Comparison of ENCODE assay signal across 8 cellular contexts in genomic region chr9:125262217-125262991, GRCh38. TPM values are rescaled to one million over a fixed set of nuclear protein-coding genes. Genes with fewer than 3 reads are reported as not detected.
DNase-seq lines count a peak whose midpoint lies in the region; ATAC-seq, FAIRE-seq and TF ChIP-seq lines count a peak whose summit lies in the region.

No MANE protein-coding gene starts in this region.

- H3K27me3 ChIP-seq in PC-3 (ENCODE audit: low read length): no peaks in the 10 kb centered on the region
- no peaks in the 10 kb centered on the region for H3K27me3 ChIP-seq in H1 (replicated peaks in 1 of 4; ENCODE audit: control insufficient read depth in 3 of 4, extremely low read depth in 1 of 4, insufficient read depth in 3 of 4, low read length in 3 of 4)

- H3K9me3 Mint-ChIP-seq in activated CD4-positive, alpha-beta T cell treated with anti-CD3 and anti-CD28 coated beads, Interleukin-2, amount 10 ng/mL, durations not matched to agents 7 days and 5 days: no peaks in the 10 kb centered on the region
- no peaks in the 10 kb centered on the region for H3K9me3 Mint-ChIP-seq in nephron

- intact Hi-C loops in PC-3 (cut with micrococcal nuclease): loop anchor here (5.0 kb wide), 1 partner anchor 35 kb away; no protein-coding TSS in a partner anchor

- no peak overlapping the region for H2BK15ac ChIP-seq in H1 (ENCODE audit: low read length)

- H3K23ac ChIP-seq in H1 (ENCODE audit: insufficient read length): no peak overlapping the region

- 0 out of 2 replicates have a peak, but pooled peaks cover 4% of the 10 kb centered on the region for H3K36me3 ChIP-seq in PC-3 (ENCODE audit: low read depth, low read length)
- H3K36me3 ChIP-seq in H1 (ENCODE audit: control insufficient read depth in 2 of 4, insufficient read depth in 4 of 4, low read length in 3 of 4): peaks cover 0 to 7% (median 0%) of the 10 kb centered on the region in 4 experiments; a peak in 1 of 8 replicates

- H4K8ac ChIP-seq in H1 (ENCODE audit: extremely low read depth, insufficient read depth, low read length): no peak overlapping the region

- H3K4me2 ChIP-seq in PC-3 (ENCODE audit: low read length): peak overlapping the region; percentile 91
- H3K4me2 ChIP-seq in H1 (ENCODE audit: insufficient read depth in 1 of 2, low read depth in 2 of 2, low read length in 2 of 2): peak overlapping the region; percentile 68 to 76

- no peaks in the 10 kb centered on the region for H3K9me2 ChIP-seq in PC-3 (replicated peaks; ENCODE audit: low read length)

- H3K4ac ChIP-seq in H1 (replicated peaks; ENCODE audit: insufficient read length, low read depth, low read length): no peak overlapping the region

- peak; percentile 18 for DNase-seq in activated CD4-positive, alpha-beta T cell treated with anti-CD3 and anti-CD28 coated beads, Interleukin-2, amount 10 ng/mL, durations not matched to agents 7 days and 5 days
- DNase-seq in activated CD4-positive, alpha-beta T cell treated with anti-CD3 and anti-CD28 coated beads, Interleukin-2, amount 50 U/mL, for 1 hour: no peak
- DNase-seq in PC-3 (peak; percentile 6), H1 (ENCODE audit: low read depth in 1 of 2, low spot score in 2 of 2) (no peak), NCI-H1417 treated with DMSO at 0.1 percent for 48 hours (lab: John Stamatoyannopoulos, UW) (no peak), GM13977 (ENCODE audit: low spot score) (no peak)

- H2AK5ac ChIP-seq in H1 (ENCODE audit: low read depth, low read length): no peak overlapping the region

- no peak overlapping the region for H3K27ac ChIP-seq in PC-3 (ENCODE audit: low read length)
- no peak overlapping the region for H3K27ac ChIP-seq in H1 (ENCODE audit: low read depth, low read length)

- H3K79me2 ChIP-seq in PC-3 (ENCODE audit: low read length) (peaks cover 50% of the 10 kb centered on the region), H1 (ENCODE audit: control insufficient read depth in 1 of 2, insufficient read depth in 2 of 2, low read length in 2 of 2) (peaks cover 0 to 38% of the 10 kb centered on the region in 2 experiments; a peak in 2 of 4 replicates)

- H3F3A ChIP-seq in PC-3 (ENCODE audit: low read length, unreplicated experiment): no peaks in the 10 kb centered on the region

- CTCF ChIA-PET in activated CD4-positive, alpha-beta T cell treated with anti-CD3 and anti-CD28 coated beads, Interleukin-2, amount 10 ng/mL, durations not matched to agents 7 days and 5 days (lab: Charles Lee): interaction anchor here (0.6 to 2.1 kb wide), 7 partner anchors 18 to 116 kb away, joined by 3 to 14 read pairs (median 4); partner anchors contain the start of gene HSPA5
- CTCF ChIA-PET in PC-3 (lab: Charles Lee): no interaction called here
- CTCF ChIA-PET in H1 (lab: Charles Lee; ENCODE audit: partially characterized antibody): interaction anchor here (0.9 kb wide), 1 partner anchor 99 kb away, joined by 3 read pairs; no protein-coding TSS in a partner anchor

- H2BK20ac ChIP-seq in H1 (ENCODE audit: low read length): no peak overlapping the region

- no peaks in the 10 kb centered on the region for H3K9me3 ChIP-seq in PC-3 (ENCODE audit: low read length)
- H3K9me3 ChIP-seq in H1 (ENCODE audit: insufficient read depth in 2 of 2, low read depth in 1 of 2, low read length in 1 of 2): no peaks in the 10 kb centered on the region

- peaks cover 4% of the 10 kb centered on the region; the same call in 1 of the 2 replicates for H3K79me1 ChIP-seq in H1 (ENCODE audit: low read depth, low read length)

- peak overlapping the region; percentile 71; the same call in 1 of the 2 replicates for H3K18ac ChIP-seq in H1 (ENCODE audit: extremely low read depth, low read length)

- no peak overlapping the region for H2BK120ac ChIP-seq in H1 (replicated peaks; ENCODE audit: low read depth, low read length)

- H4K20me1 ChIP-seq in PC-3 (ENCODE audit: low read length) (0 out of 2 replicates have a peak, but pooled peaks cover 4% of the 10 kb centered on the region), H1 (replicated peaks in 1 of 2; ENCODE audit: control insufficient read depth in 1 of 2, insufficient read depth in 2 of 2, low read length in 2 of 2) (no peaks in the 10 kb centered on the region)

- H3K4me3 Mint-ChIP-seq in activated CD4-positive, alpha-beta T cell treated with anti-CD3 and anti-CD28 coated beads, Interleukin-2, amount 10 ng/mL, durations not matched to agents 7 days and 5 days: peak overlapping the region; percentile 98
- peak overlapping the region; percentile 100 for H3K4me3 Mint-ChIP-seq in nephron

- H3K9ac ChIP-seq in PC-3 (ENCODE audit: low read length) (peak overlapping the region; percentile 89), H1 (replicated peaks in 1 of 4; ENCODE audit: extremely low read depth in 1 of 4, low read depth in 3 of 4, low read length in 3 of 4) (peak overlapping the region; percentile 62 to 81 (median 66))

- H3K4me3 ChIP-seq in PC-3 (ENCODE audit: low read length) (peak overlapping the region; percentile 93), H1 (ENCODE audit: extremely low read depth in 1 of 4, insufficient read depth in 2 of 4, low read depth in 3 of 4, low read length in 4 of 4) (peak overlapping the region; percentile 80 to 95 (median 89))

- FAIRE-seq in H1 (lab: Jason Lieb, UNC): no peak

- peak overlapping the region; percentile 92 for H3K27ac Mint-ChIP-seq in activated CD4-positive, alpha-beta T cell treated with anti-CD3 and anti-CD28 coated beads, Interleukin-2, amount 10 ng/mL, durations not matched to agents 7 days and 5 days
- peak overlapping the region; percentile 68 to 94 (median 90) for H3K27ac Mint-ChIP-seq in nephron

- no peaks in the 10 kb centered on the region for H3K27me3 Mint-ChIP-seq in activated CD4-positive, alpha-beta T cell treated with anti-CD3 and anti-CD28 coated beads, Interleukin-2, amount 10 ng/mL, durations not matched to agents 7 days and 5 days
- H3K27me3 Mint-ChIP-seq in nephron (ENCODE audit: low read depth): no peaks in the 10 kb centered on the region

- H3K14ac ChIP-seq in H1 (ENCODE audit: insufficient read length): no peak overlapping the region

- H3K56ac ChIP-seq in H1 (replicated peaks; ENCODE audit: insufficient read length, low read depth, low read length): no peak overlapping the region

- TSS peak; percentile 58 for BruUV-seq in PC-3 (replicated peaks; lab: Mats Ljungman, UMichigan)

- peaks cover 38% of the 10 kb centered on the region for H3K4me1 Mint-ChIP-seq in activated CD4-positive, alpha-beta T cell treated with anti-CD3 and anti-CD28 coated beads, Interleukin-2, amount 10 ng/mL, durations not matched to agents 7 days and 5 days
- peaks cover 40% of the 10 kb centered on the region for H3K4me1 Mint-ChIP-seq in nephron

- TF ChIP-seq POLR2A in H1 (IDR thresholded peaks at IDR 0.05; ENCODE audit: control extremely low read depth in 1 of 2, low read depth in 2 of 2, low read length in 2 of 2): no peak

- in situ Hi-C loops in GM13977 (cut with MboI; ENCODE audit: low pct_unique_long_range_greater_than_20kb, low sequenced_read_pairs, unreplicated experiment): no loop called here

- H3K4me1 ChIP-seq in PC-3 (ENCODE audit: insufficient read depth, low read length) (peaks cover 15% of the 10 kb centered on the region), H1 (replicated peaks in 1 of 4; ENCODE audit: control insufficient read depth in 3 of 4, insufficient read depth in 4 of 4, low read length in 3 of 4) (peaks cover 0 to 2% (median 0%) of the 10 kb centered on the region in 4 experiments; a peak in 1 of 7 replicates)

- 35% methylated on average over 11 of the region's 17 CpGs; no CpG with 5 or more reads in 1 of the 2 experiments for WGBS in H1 (ENCODE audit: extremely low coverage in 1 of 2, insufficient coverage in 1 of 2, insufficient read length in 1 of 2, insufficient replicate concordance in 2 of 2, low coverage in 1 of 2, low lambda C conversion rate in 2 of 2, missing lambda C conversion rate in 1 of 2), 2 experiments

- ATAC-seq in HG02759 (IDR thresholded peaks at IDR 0.05; ENCODE audit: unreplicated experiment): peak; percentile 21
- peak; percentile 45 for ATAC-seq in PC-3

- H3K23me2 ChIP-seq in H1 (ENCODE audit: low read depth, low read length): peaks cover 3% of the 10 kb centered on the region

- H2BK12ac ChIP-seq in H1 (ENCODE audit: low read depth, low read length): no peak overlapping the region

- no peak for TF ChIP-seq CTCF in PC-3 (conservative IDR thresholded peaks at IDR 0.05; ENCODE audit: low read depth, low read length)
- TF ChIP-seq CTCF in H1 (IDR thresholded peaks at IDR 0.05; ENCODE audit: control extremely low read depth in 1 of 3, insufficient read depth in 1 of 3, low read depth in 1 of 3, low read length in 3 of 3): no peak
- no peak for TF ChIP-seq CTCF in nephron (IDR thresholded peaks at IDR 0.05; ENCODE audit: unreplicated experiment in 3 of 3)
- no peak for TF ChIP-seq CTCF in GM13977 (IDR thresholded peaks at IDR 0.05; ENCODE audit: extremely low read depth, insufficient read depth, missing control alignments)

- no peak for TF ChIP-seq RAD21 in H1 (IDR thresholded peaks at IDR 0.05 in 1 of 2, conservative IDR thresholded peaks at IDR 0.05 in 1 of 2; ENCODE audit: low read depth in 2 of 2, low read length in 2 of 2)

- peaks cover 24% of the 10 kb centered on the region for H3K36me3 Mint-ChIP-seq in activated CD4-positive, alpha-beta T cell treated with anti-CD3 and anti-CD28 coated beads, Interleukin-2, amount 10 ng/mL, durations not matched to agents 7 days and 5 days (ENCODE audit: low read depth)
- H3K36me3 Mint-ChIP-seq in nephron (ENCODE audit: low read depth): peaks cover 10% of the 10 kb centered on the region

- H2AFZ ChIP-seq in PC-3 (ENCODE audit: low read length) (peak overlapping the region; percentile 93), H1 (ENCODE audit: low read length) (peak overlapping the region; percentile 50; the same call in 1 of the 2 replicates)

- H2BK5ac ChIP-seq in H1 (ENCODE audit: low read depth, low read length): no peak overlapping the region

- no peak overlapping the region for H4K91ac ChIP-seq in H1 (replicated peaks; ENCODE audit: insufficient read length, low read length)

- no peak overlapping the region for H4K5ac ChIP-seq in H1 (ENCODE audit: insufficient read length, low read depth, low read length)

- POLR2A ChIA-PET in activated CD4-positive, alpha-beta T cell treated with anti-CD3 and anti-CD28 coated beads, Interleukin-2, amount 10 ng/mL, durations not matched to agents 7 days and 5 days (lab: Charles Lee): interaction anchor here (0.6 to 1.8 kb wide), 3 partner anchors 19 to 320 kb away, joined by 3 to 13 read pairs (median 3); partner anchors contain the start of gene HSPA5
- POLR2A ChIA-PET in PC-3 (lab: Charles Lee; ENCODE audit: unreplicated experiment) (interaction anchor here (0.7 kb wide), 1 partner anchor 28 kb away, joined by 3 read pairs; no protein-coding TSS in a partner anchor), H1 (lab: Charles Lee; ENCODE audit: partially characterized antibody) (interaction anchor here (0.6 to 1.0 kb wide), 3 partner anchors 21 to 62 kb away, joined by 3 to 5 read pairs (median 4); partner anchors contain the start of genes HSPA5 and RABEPK)

- TF ChIP-seq EP300 in H1 (IDR thresholded peaks at IDR 0.05; ENCODE audit: borderline replicate concordance in 1 of 2, low read depth in 2 of 2, low read length in 2 of 2): no peak

RNA-seq across cellular contexts. Expression of gene GAPVD1, which starts 0.8 kb away (rescaled TPM):
- 10 to 100 TPM; 49.7 to 53.6 TPM for total RNA-seq in activated CD4-positive, alpha-beta T cell treated with anti-CD3 and anti-CD28 coated beads, Interleukin-2, amount 10 ng/mL, durations not matched to agents 7 days and 5 days
- total RNA-seq in PC-3 (2014; rRNA removed): 29.7 and 30.5 TPM in 2 replicates
- total RNA-seq in H1 (2021; fragmentation: NEBNext Ultra II Directional; extraction: Animal tissue kit (Norgen Biotek cat#: 25700)): 36.3 and 40.5 TPM in 2 replicates
- 5.2 and 5.5 TPM in 2 replicates for polyA plus RNA-seq in H1 (2011; rRNA removed)
- 7.9 TPM for polyA plus RNA-seq in H1 (2011; cell fraction: cytosol; rRNA removed)
- polyA plus RNA-seq in H1 (2011; cell fraction: nucleus; rRNA removed): 11.0 TPM
- 11.6 to 19.7 TPM (median 14.1 TPM) in 4 replicates for polyA plus RNA-seq in H1 (2012, experiment 1 of 2)
- 0.73 TPM for polyA plus RNA-seq in H1 (2012, experiment 2 of 2)
- polyA plus RNA-seq in H1 (2013, experiment 1 of 2): 15.9 TPM
- polyA plus RNA-seq in H1 (2013, experiment 2 of 2): 13.7 TPM
- polyA minus RNA-seq in H1 (2011; rRNA and poly(A)+ RNA removed): 28.5 and 39.3 TPM in 2 replicates
- polyA minus RNA-seq in H1 (2011; cell fraction: cytosol; rRNA and poly(A)+ RNA removed): 23.9 TPM
- 26.8 TPM for polyA minus RNA-seq in H1 (2011; cell fraction: nucleus; rRNA and poly(A)+ RNA removed)

RNA-seq across cellular contexts. Expression of gene HSPA5, which starts 21.3 kb away (rescaled TPM):
- 100 to 1,000 TPM; 124 to 127 TPM for total RNA-seq in activated CD4-positive, alpha-beta T cell treated with anti-CD3 and anti-CD28 coated beads, Interleukin-2, amount 10 ng/mL, durations not matched to agents 7 days and 5 days
- total RNA-seq in PC-3 (2014; rRNA removed): 112 and 142 TPM in 2 replicates
- total RNA-seq in H1 (2021; fragmentation: NEBNext Ultra II Directional; extraction: Animal tissue kit (Norgen Biotek cat#: 25700)): 352 and 354 TPM in 2 replicates
- 78.0 and 91.3 TPM in 2 replicates for polyA plus RNA-seq in H1 (2011; rRNA removed)
- polyA plus RNA-seq in H1 (2011; cell fraction: cytosol; rRNA removed): 128 TPM
- 96.8 TPM for polyA plus RNA-seq in H1 (2011; cell fraction: nucleus; rRNA removed)
- 251 to 360 TPM (median 281 TPM) in 4 replicates for polyA plus RNA-seq in H1 (2012, experiment 1 of 2)
- polyA plus RNA-seq in H1 (2012, experiment 2 of 2): 57.3 TPM
- polyA plus RNA-seq in H1 (2013, experiment 1 of 2): 516 TPM
- 503 TPM for polyA plus RNA-seq in H1 (2013, experiment 2 of 2)
- 106 and 124 TPM in 2 replicates for polyA minus RNA-seq in H1 (2011; rRNA and poly(A)+ RNA removed)
- polyA minus RNA-seq in H1 (2011; cell fraction: cytosol; rRNA and poly(A)+ RNA removed): 124 TPM
- polyA minus RNA-seq in H1 (2011; cell fraction: nucleus; rRNA and poly(A)+ RNA removed): 63.5 TPM

Comparison
In these comparisons a context has a peak if more than half of its experiments do, and no peak if none do; other contexts are left out.
1. DNase-seq: peak in activated CD4-positive, alpha-beta T cell treated with anti-CD3 and anti-CD28 coated beads, Interleukin-2, amount 10 ng/mL, durations not matched to agents 7 days and 5 days (single experiment) and PC-3 (single experiment); none in activated CD4-positive, alpha-beta T cell treated with anti-CD3 and anti-CD28 coated beads, Interleukin-2, amount 50 U/mL, for 1 hour (single experiment), H1 (0 of 2), NCI-H1417 treated with DMSO at 0.1 percent for 48 hours (single experiment) and GM13977 (single experiment).